29 cellular contexts compared by ENCODE assay signal in the genomic region with DNA sequence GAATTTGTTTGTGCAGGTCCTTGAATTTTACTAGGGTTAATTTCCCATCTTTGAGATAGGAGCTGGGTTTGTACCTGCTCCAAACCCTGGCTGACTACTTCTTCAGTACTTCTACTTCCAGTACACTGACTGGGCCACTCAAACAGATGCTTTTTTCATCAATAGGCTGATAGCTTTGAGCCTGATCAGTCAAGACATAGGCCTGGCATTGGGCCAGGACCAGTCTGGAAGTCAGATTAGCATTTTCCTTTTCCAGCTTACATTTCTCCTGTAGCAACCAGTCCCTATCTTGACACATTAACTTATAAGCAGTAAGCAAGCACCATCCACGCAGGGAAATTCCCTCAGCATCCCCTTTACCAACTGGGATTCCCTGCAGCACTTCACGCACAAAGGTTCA.
"Had no signal": no experiment of that assay in that cellular context is flagged by ENCODE, and none has a peak within 500 bp of the region (broad histone marks: within the 10 kb centered on the region; RNA-seq: fewer than 3 reads in every experiment).

No MANE protein-coding gene starts in this region.

- H3K4me3 ChIP-seq: Peyer's patch, SJCRH30 had no signal

- H3K27me3 Mint-ChIP-seq: activated CD8-positive, alpha-beta T cell treated with anti-CD3 and anti-CD28 coated beads for 36 hours; activated naive CD4-positive, alpha-beta T cell treated with anti-CD3 and anti-CD28 coated beads, Interleukin-2, amount 10 ng/mL, durations not matched to agents 7 days and 5 days; activated naive CD8-positive, alpha-beta T cell treated with anti-CD3 and anti-CD28 coated beads for 36 hours; IgD-negative memory B cell had no signal

- H3K4me1 ChIP-seq: breast epithelium, Peyer's patch had no signal

- H3K9me3 Mint-ChIP-seq: activated CD8-positive, alpha-beta T cell treated with anti-CD3 and anti-CD28 coated beads for 36 hours; activated naive CD4-positive, alpha-beta T cell treated with anti-CD3 and anti-CD28 coated beads, Interleukin-2, amount 10 ng/mL, durations not matched to agents 7 days and 5 days; activated naive CD8-positive, alpha-beta T cell treated with anti-CD3 and anti-CD28 coated beads for 36 hours; activated T-cell treated with anti-CD3 and anti-CD28 coated beads, Interleukin-2, amount 50 U/mL, for 72 hours; activated T-helper 2 cell treated with anti-CD3 and anti-CD28 coated beads, Interferon-gamma antibody, Interleukin-2, Interleukin-4, amounts not matched to agents 10 μg/mL and 5 μg/mL and 100 μg/mL, durations not matched to agents 14 hours and 24 hours and 36 hours; IgD-negative memory B cell had no signal

- H3K4me2 ChIP-seq: KMS-11, SK-N-SH had no signal

- H3K36me3 ChIP-seq: breast epithelium, Peyer's patch, SJCRH30 had no signal

- H3K9me3 ChIP-seq: breast epithelium, Peyer's patch, SJCRH30, SK-N-SH had no signal

- DNase-seq: activated CD4-positive, alpha-beta T cell treated with anti-CD3 and anti-CD28 coated beads for 4 hours; activated CD8-positive, alpha-beta memory T cell treated with anti-CD3 and anti-CD28 coated beads, Interleukin-2, amount 50 U/mL, for 4 hours; activated CD8-positive, alpha-beta T cell treated with anti-CD3 and anti-CD28 coated beads for 36 hours; activated gamma-delta T cell treated with Interleukin-2 at 50 U/mL for 16 hours; activated naive CD4-positive, alpha-beta T cell treated with anti-CD3 and anti-CD28 coated beads, Interleukin-2, amount 10 ng/mL, durations not matched to agents 7 days and 5 days; activated naive CD8-positive, alpha-beta T cell treated with anti-CD3 and anti-CD28 coated beads for 36 hours; activated T-cell treated with anti-CD3 and anti-CD28 coated beads, Interleukin-2, amount 50 U/mL, for 72 hours; caudate nucleus; MV-4-11; NCI-H1105; NCI-H1436; NCI-H187; NCI-H2081; NCI-H2171 treated with DMSO at 0.1 percent for 48 hours; NCI-H510A treated with DMSO at 0.1 percent for 48 hours; NCI-H69; NK-92 treated with Interleukin-12 subunit alpha and Interleukin-12 subunit beta, amount 100 ng/mL, for 24 hours; Peyer's patch; Right ventricle myocardium superior; SJCRH30; SK-N-SH; T-helper 1 cell had no signal

- H3K4me1 Mint-ChIP-seq: activated naive CD4-positive, alpha-beta T cell treated with anti-CD3 and anti-CD28 coated beads, Interleukin-2, amount 10 ng/mL, durations not matched to agents 7 days and 5 days; IgD-negative memory B cell had no signal

- ATAC-seq: activated CD4-positive, CD25-positive, alpha-beta regulatory T cell treated with anti-CD3 and anti-CD28 coated beads, Interleukin-2, amount 50 U/mL, for 24 hours; activated CD8-positive, alpha-beta T cell treated with anti-CD3 and anti-CD28 coated beads for 36 hours; activated T-cell treated with anti-CD3 and anti-CD28 coated beads, Interleukin-2, amount 50 U/mL, for 72 hours had no signal

- H3K27ac Mint-ChIP-seq: activated CD8-positive, alpha-beta T cell treated with anti-CD3 and anti-CD28 coated beads for 36 hours; activated naive CD4-positive, alpha-beta T cell treated with anti-CD3 and anti-CD28 coated beads, Interleukin-2, amount 10 ng/mL, durations not matched to agents 7 days and 5 days; activated naive CD8-positive, alpha-beta T cell treated with anti-CD3 and anti-CD28 coated beads for 36 hours; activated T-cell treated with anti-CD3 and anti-CD28 coated beads, Interleukin-2, amount 50 U/mL, for 72 hours; activated T-helper 2 cell treated with anti-CD3 and anti-CD28 coated beads, Interferon-gamma antibody, Interleukin-2, Interleukin-4, amounts not matched to agents 10 μg/mL and 5 μg/mL and 100 μg/mL, durations not matched to agents 14 hours and 24 hours and 36 hours; IgD-negative memory B cell had no signal

- H3K36me3 Mint-ChIP-seq: activated naive CD4-positive, alpha-beta T cell treated with anti-CD3 and anti-CD28 coated beads, Interleukin-2, amount 10 ng/mL, durations not matched to agents 7 days and 5 days; activated naive CD8-positive, alpha-beta T cell treated with anti-CD3 and anti-CD28 coated beads for 36 hours had no signal

- H3K27ac ChIP-seq: breast epithelium, KMS-11, Peyer's patch, RWPE1, SJCRH30, VCaP had no signal

- H3K4me3 Mint-ChIP-seq: activated CD8-positive, alpha-beta T cell treated with anti-CD3 and anti-CD28 coated beads for 36 hours; activated naive CD4-positive, alpha-beta T cell treated with anti-CD3 and anti-CD28 coated beads, Interleukin-2, amount 10 ng/mL, durations not matched to agents 7 days and 5 days; activated naive CD8-positive, alpha-beta T cell treated with anti-CD3 and anti-CD28 coated beads for 36 hours; activated T-cell treated with anti-CD3 and anti-CD28 coated beads, Interleukin-2, amount 50 U/mL, for 72 hours; IgD-negative memory B cell had no signal

- H3K27me3 ChIP-seq: breast epithelium, Peyer's patch, SJCRH30 had no signal
